ENCODE assay signal across 10 cellular contexts in genomic region chr9:22158983-22159382, GRCh38.
DNase-seq lines count a peak whose midpoint lies in the region; ATAC-seq and TF ChIP-seq lines count a peak whose summit lies in the region.
"Had no signal": no experiment of that assay in that cellular context is flagged by ENCODE, and none has a peak within 500 bp of the region (broad histone marks: within the 10 kb centered on the region; RNA-seq: fewer than 3 reads in every experiment).

No MANE protein-coding gene starts in this region.

- whole genome bisulfite sequencing in trophoblast cell (ENCODE audit: extremely low coverage, insufficient coverage, insufficient read length): no CpG with 5 or more reads among the region's 3 CpGs

- H3K4me1 ChIP-seq in RWPE2 (ENCODE audit: insufficient read depth, poor library complexity, severe bottlenecking): peaks cover 42% of the 10 kb centered on the region
- peaks cover 0 to 2% of the 10 kb centered on the region in 2 experiments for H3K4me1 ChIP-seq in trophoblast cell (ENCODE audit: control insufficient read depth in 1 of 2, insufficient read depth in 2 of 2, low read length in 2 of 2)

- peak; percentile 67 for DNase-seq in ELR (ENCODE audit: low read depth)
- DNase-seq in RWPE2 (ENCODE audit: low spot score): no peak
- peak; percentile 96 for DNase-seq in fibroblast of villous mesenchyme (ENCODE audit: low read depth)
- peak in 1 of 2 donors; percentile 33 for DNase-seq in trophoblast cell
- no peak for DNase-seq in cerebellar cortex (ENCODE audit: low spot score)
- no peak for DNase-seq in activated CD4-positive, alpha-beta T cell treated with anti-CD3 and anti-CD28 coated beads, Interleukin-2, amount 50 U/mL, for 48 hours
- DNase-seq: immature natural killer cell, SW 1271 had no signal

- no peak overlapping the region for H2AFZ ChIP-seq in trophoblast cell (ENCODE audit: insufficient read depth, low read length, poor library complexity)

- H3K4me3 ChIP-seq in RWPE2 (ENCODE audit: severe bottlenecking): no peak overlapping the region
- H3K4me3 ChIP-seq in fibroblast of villous mesenchyme (ENCODE audit: low read depth, low read length): no peak overlapping the region
- no peak overlapping the region for H3K4me3 ChIP-seq in trophoblast cell (ENCODE audit: low read depth, low read length)

- H2BK5ac ChIP-seq in trophoblast cell (ENCODE audit: low read depth, low read length, poor library complexity): no peak overlapping the region

- peak overlapping the region; percentile 13 for H2BK12ac ChIP-seq in trophoblast cell (ENCODE audit: low read length)

- no peak overlapping the region for H4K8ac ChIP-seq in trophoblast cell (ENCODE audit: low read depth, low read length)

- no peak overlapping the region for H3K4ac ChIP-seq in trophoblast cell (ENCODE audit: low read depth, low read length)

- no peak overlapping the region for H3K18ac ChIP-seq in trophoblast cell (ENCODE audit: low read length)

- peaks cover 2% of the 10 kb centered on the region for H3K79me2 ChIP-seq in trophoblast cell (ENCODE audit: control insufficient read depth, insufficient read depth, low read length, poor library complexity)

- no peak overlapping the region for H3K9ac ChIP-seq in trophoblast cell (ENCODE audit: low read length)

- H4K12ac ChIP-seq in trophoblast cell (ENCODE audit: low read depth, low read length): no peak overlapping the region

- TF ChIP-seq CTCF in RWPE2 (IDR thresholded peaks at IDR 0.05; ENCODE audit: poor library complexity, severe bottlenecking) (no peak), fibroblast of villous mesenchyme (IDR thresholded peaks at IDR 0.05; ENCODE audit: insufficient read depth, low read depth, low read length) (no peak)

- no peak overlapping the region for H3K23ac ChIP-seq in trophoblast cell (ENCODE audit: low read length)

- ATAC-seq in RWPE2 (ENCODE audit: low read depth): peak; percentile 88
- ATAC-seq in GM19035 (IDR thresholded peaks at IDR 0.05; ENCODE audit: unreplicated experiment): no peak
- ATAC-seq in HG03039 (IDR thresholded peaks at IDR 0.05; ENCODE audit: unreplicated experiment): no peak

- H3K14ac ChIP-seq in trophoblast cell (ENCODE audit: low read length): no peak overlapping the region

- H3K27ac ChIP-seq in RWPE2 (ENCODE audit: poor library complexity, severe bottlenecking) (peak overlapping the region; percentile 92), trophoblast cell (ENCODE audit: low read depth, low read length) (no peak overlapping the region)

- H3K36me3 ChIP-seq in RWPE2 (ENCODE audit: low read depth) (no peaks in the 10 kb centered on the region), trophoblast cell (ENCODE audit: control insufficient read depth in 1 of 2, insufficient read depth in 2 of 2, low read length in 2 of 2) (no peaks in the 10 kb centered on the region)

- no peak overlapping the region for H3K4me2 ChIP-seq in trophoblast cell (ENCODE audit: low read length)

- H3K79me1 ChIP-seq in trophoblast cell (ENCODE audit: low read length): peaks cover 7% of the 10 kb centered on the region

- H3K27me3 ChIP-seq in RWPE2 (ENCODE audit: insufficient read depth, poor library complexity, severe bottlenecking) (no peaks in the 10 kb centered on the region), trophoblast cell (ENCODE audit: insufficient read depth, low read length) (no peaks in the 10 kb centered on the region)

- peak overlapping the region; percentile 46 for H2BK120ac ChIP-seq in trophoblast cell (ENCODE audit: insufficient read depth, low read length, poor library complexity)

- H3K9me3 ChIP-seq in RWPE2 (ENCODE audit: severe bottlenecking) (no peaks in the 10 kb centered on the region), trophoblast cell (ENCODE audit: insufficient read depth, low read depth, low read length) (no peaks in the 10 kb centered on the region)

- no peak overlapping the region for H4K91ac ChIP-seq in trophoblast cell (ENCODE audit: low read depth, low read length)

- H2AK5ac ChIP-seq in trophoblast cell (ENCODE audit: low read length): no peak overlapping the region

Comparison
In these comparisons a context has a peak if more than half of its experiments do, and no peak if none do; other contexts are left out.
1. DNase-seq: peak in ELR (single experiment) and fibroblast of villous mesenchyme (single experiment); none in RWPE2 (single experiment), cerebellar cortex (single experiment) and activated CD4-positive, alpha-beta T cell treated with anti-CD3 and anti-CD28 coated beads, Interleukin-2, amount 50 U/mL, for 48 hours (0 of 2).